16 cellular contexts compared by ENCODE assay signal in the genomic region with DNA sequence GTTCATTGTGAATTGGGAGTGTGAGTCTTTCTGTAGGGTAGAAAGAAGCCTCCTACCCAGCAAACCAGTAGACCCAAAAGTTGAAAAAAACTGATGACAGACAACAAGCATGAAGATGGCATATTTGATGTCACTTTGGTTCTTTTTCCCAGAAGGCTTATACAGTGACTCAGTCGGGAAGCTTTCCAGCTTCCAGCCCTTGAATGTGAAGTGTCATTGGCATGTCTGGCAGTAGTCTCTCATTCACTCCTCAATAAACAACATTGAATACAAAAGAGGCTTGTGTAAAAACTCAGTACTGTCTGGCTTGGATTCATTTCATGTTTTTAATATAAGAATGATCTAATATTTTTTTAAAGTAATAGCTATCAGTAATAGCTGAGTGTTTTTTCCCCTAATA.
DNase-seq lines count a peak whose midpoint lies in the region; TF ChIP-seq lines count a peak whose summit lies in the region.
"Had no signal": no experiment of that assay in that cellular context is flagged by ENCODE, and none has a peak within 500 bp of the region (broad histone marks: within the 10 kb centered on the region; RNA-seq: fewer than 3 reads in every experiment).

No MANE protein-coding gene starts in this region.

- H3K4me1 ChIP-seq in effector memory CD4-positive, alpha-beta T cell (ENCODE audit: control insufficient read depth, insufficient read depth, low read length, poor library complexity, severe bottlenecking), result no peaks in the 10 kb centered on the region

- H3K9me3 ChIP-seq in effector memory CD4-positive, alpha-beta T cell (ENCODE audit: control insufficient read depth, low read length), result no peaks in the 10 kb centered on the region
- H3K9me3 ChIP-seq: thoracic aorta had no signal

- no peaks in the 10 kb centered on the region for H3K27me3 ChIP-seq in effector memory CD4-positive, alpha-beta T cell (replicated peaks; ENCODE audit: control insufficient read depth, insufficient read depth, low read length, poor library complexity, severe bottlenecking)

- TF ChIP-seq CTCF in fibroblast of the aortic adventitia (IDR thresholded peaks at IDR 0.05; ENCODE audit: insufficient read depth, low read length), result no peak

- H3K4me3 ChIP-seq in fibroblast of the aortic adventitia (ENCODE audit: low read depth, low read length), result no peak overlapping the region
- no peak overlapping the region for H3K4me3 ChIP-seq in effector memory CD4-positive, alpha-beta T cell (ENCODE audit: insufficient read depth, low read depth, low read length, poor library complexity, severe bottlenecking)
- H3K4me3 ChIP-seq: coronary artery, thoracic aorta had no signal

- H3K27ac ChIP-seq in effector memory CD4-positive, alpha-beta T cell (ENCODE audit: insufficient read depth, low read length, poor library complexity, severe bottlenecking), result no peak overlapping the region
- H3K27ac ChIP-seq: coronary artery, RWPE1, thoracic aorta had no signal

- H3K36me3 ChIP-seq in effector memory CD4-positive, alpha-beta T cell (ENCODE audit: control insufficient read depth, insufficient read depth, low read length), result peaks cover 33% of the 10 kb centered on the region

- DNase-seq in DMS53 (lab: John Stamatoyannopoulos, UW) (peak; percentile 50), RKO (ENCODE audit: low spot score) (peak; percentile 44), fibroblast of the aortic adventitia (ENCODE audit: low read depth) (peak; percentile 31), nucleus accumbens (lab: John Stamatoyannopoulos, UW) (peak in 36 of 56 donors; percentile 1 to 75 (median 31)), NCI-H2227 treated with DMSO at 0.1 percent for 48 hours (lab: John Stamatoyannopoulos, UW) (no peak), SIG-M5 treated with dmso at 0.1 percent for 504 hours (lab: John Stamatoyannopoulos, UW; ENCODE audit: unreplicated experiment) (no peak), NCI-H1694 (lab: John Stamatoyannopoulos, UW) (no peak)
- no peak for DNase-seq in effector memory CD4-positive, alpha-beta T cell
- DNase-seq: activated CD8-positive, alpha-beta T cell treated with anti-CD3 and anti-CD28 coated beads for 36 hours; DND-41; Kasumi-1; left colon; stimulated activated CD4-positive, alpha-beta T cell treated with anti-CD3 and anti-CD28 coated beads, Interleukin-15, amount 100 ng/mL, for 24 hours had no signal

Comparison
In these comparisons a context has a peak if more than half of its experiments do, and no peak if none do; other contexts are left out.
1. DNase-seq: peak in DMS53 (single experiment), RKO (single experiment), fibroblast of the aortic adventitia (single experiment) and nucleus accumbens (36 of 56); none in NCI-H2227 treated with DMSO at 0.1 percent for 48 hours (single experiment), SIG-M5 treated with dmso at 0.1 percent for 504 hours (single experiment), effector memory CD4-positive, alpha-beta T cell (0 of 3) and NCI-H1694 (single experiment).